Comparison of ENCODE assay signal across 8 cellular contexts in the genomic region with DNA sequence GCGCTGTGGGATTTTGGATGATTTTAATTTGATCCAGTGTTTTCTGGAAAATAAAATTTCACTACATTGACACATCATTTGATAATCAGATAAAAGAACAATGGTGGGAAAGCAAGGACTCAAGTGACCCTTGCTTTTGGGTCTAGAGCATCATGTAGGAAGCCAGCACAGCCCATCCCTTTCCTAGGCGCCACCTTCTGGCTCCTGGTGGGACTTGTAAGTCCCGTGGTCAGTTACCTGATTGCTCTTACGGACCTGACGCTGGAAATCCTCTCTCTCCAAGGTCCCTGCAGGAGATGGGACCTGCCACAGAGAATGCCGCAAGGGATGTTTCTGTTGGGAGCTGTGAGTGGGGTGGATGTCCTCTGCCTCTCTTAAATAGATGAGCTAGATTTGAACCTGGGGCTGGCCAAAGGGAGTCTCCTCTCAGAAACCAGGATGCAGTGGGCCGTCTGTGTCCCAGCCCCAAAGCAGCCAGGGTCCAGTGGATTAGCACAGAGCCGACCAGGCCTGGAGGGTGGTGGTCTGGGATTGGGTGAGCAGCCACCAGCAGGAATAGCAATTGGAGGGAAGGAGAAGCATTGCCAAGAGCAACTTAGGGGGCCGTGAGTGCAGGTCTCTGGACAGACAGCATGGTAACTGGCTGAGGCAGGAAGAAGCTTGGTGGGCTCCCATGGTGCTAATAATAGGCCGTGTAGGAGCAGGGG. TPM values are rescaled to one million over a fixed set of nuclear protein-coding genes. Genes with fewer than 3 reads are reported as not detected.
DNase-seq lines count a peak whose midpoint lies in the region; ATAC-seq and TF ChIP-seq lines count a peak whose summit lies in the region.

No MANE protein-coding gene starts in this region.

- peak overlapping the region in 1 of 2 experiments; percentile 46 for H3K18ac ChIP-seq in mesenchymal stem cell (ENCODE audit: low read depth in 1 of 2, low read length in 2 of 2)

- H2BK12ac ChIP-seq in mesenchymal stem cell (ENCODE audit: low read length in 2 of 2), result no peak overlapping the region

- H3K9me3 Mint-ChIP-seq in activated T-cell treated with anti-CD3 and anti-CD28 coated beads, Interleukin-2, amount 50 U/mL, for 24 hours, result no peaks in the 10 kb centered on the region
- no peaks in the 10 kb centered on the region for H3K9me3 Mint-ChIP-seq in T-cell

- H3K9me3 ChIP-seq in mesenchymal stem cell (ENCODE audit: control insufficient read depth, low read length), result no peaks in the 10 kb centered on the region

- H4K8ac ChIP-seq in mesenchymal stem cell (ENCODE audit: low read length), result peak overlapping the region; percentile 79

- H3K4me3 ChIP-seq in astrocyte of the spinal cord (ENCODE audit: low read depth, low read length) (no peak overlapping the region), mesenchymal stem cell (ENCODE audit: insufficient read depth in 1 of 2, low read depth in 1 of 2, low read length in 2 of 2) (no peak overlapping the region)

- no peaks in the 10 kb centered on the region for H3K27me3 ChIP-seq in mesenchymal stem cell (ENCODE audit: control insufficient read depth in 1 of 2, insufficient read depth in 1 of 2, low read length in 2 of 2)

- H3K4ac ChIP-seq in mesenchymal stem cell (ENCODE audit: low read depth in 1 of 2, low read length in 2 of 2), result peak overlapping the region in 1 of 2 experiments; percentile 3

- WGBS in mesenchymal stem cell, result 65% methylated on average over 9 of the region's 10 CpGs

- in situ Hi-C loops in astrocyte of the spinal cord (cut with HindIII; ENCODE audit: low sequenced_read_pairs), result no loop called here

- H4K91ac ChIP-seq in mesenchymal stem cell (ENCODE audit: low read length), result no peak overlapping the region

- TF ChIP-seq CTCF in astrocyte of the spinal cord (IDR thresholded peaks at IDR 0.05; ENCODE audit: low read depth, low read length), result peak; percentile 63

- H3K23ac ChIP-seq in mesenchymal stem cell (ENCODE audit: low read length in 2 of 2), result no peak overlapping the region

- no peaks in the 10 kb centered on the region for H3K79me1 ChIP-seq in mesenchymal stem cell (replicated peaks; ENCODE audit: low read length, poor library complexity, severe bottlenecking)

- peak overlapping the region; percentile 32 for H3K9ac ChIP-seq in mesenchymal stem cell (ENCODE audit: low read length)

- H3K27me3 Mint-ChIP-seq in activated T-cell treated with anti-CD3 and anti-CD28 coated beads, Interleukin-2, amount 50 U/mL, for 24 hours, result peaks cover 4% of the 10 kb centered on the region
- no peaks in the 10 kb centered on the region for H3K27me3 Mint-ChIP-seq in T-cell

- ATAC-seq in T-cell (replicated peaks in 1 of 4), result no peak
- no peak for ATAC-seq in esophagus mucosa

- no peak overlapping the region for H3K4me3 Mint-ChIP-seq in activated T-cell treated with anti-CD3 and anti-CD28 coated beads, Interleukin-2, amount 50 U/mL, for 24 hours
- no peak overlapping the region for H3K4me3 Mint-ChIP-seq in T-cell

- H3K4me1 ChIP-seq in mesenchymal stem cell (ENCODE audit: control insufficient read depth, insufficient read depth, low read depth, low read length), result no peaks in the 10 kb centered on the region

- peaks cover 0 to 68% of the 10 kb centered on the region in 2 experiments for H3K36me3 ChIP-seq in mesenchymal stem cell (ENCODE audit: control insufficient read depth in 1 of 2, insufficient read depth in 2 of 2, low read depth in 1 of 2, low read length in 2 of 2)

- no peak overlapping the region for H3K27ac ChIP-seq in mesenchymal stem cell (ENCODE audit: low read length, poor library complexity, severe bottlenecking)

- CTCF ChIA-PET in T-cell (lab: Charles Lee), result no interaction called here

- no peak overlapping the region for H2AK5ac ChIP-seq in mesenchymal stem cell (ENCODE audit: low read length, severe bottlenecking)

- H3K27ac Mint-ChIP-seq in activated T-cell treated with anti-CD3 and anti-CD28 coated beads, Interleukin-2, amount 50 U/mL, for 24 hours, result no peak overlapping the region
- no peak overlapping the region for H3K27ac Mint-ChIP-seq in T-cell

- H3K4me1 Mint-ChIP-seq in activated T-cell treated with anti-CD3 and anti-CD28 coated beads, Interleukin-2, amount 50 U/mL, for 24 hours (ENCODE audit: low read depth), result no peaks in the 10 kb centered on the region
- no peaks in the 10 kb centered on the region for H3K4me1 Mint-ChIP-seq in T-cell

- POLR2A ChIA-PET in T-cell (lab: Charles Lee), result no interaction called here

- no peak overlapping the region for H2BK15ac ChIP-seq in mesenchymal stem cell (ENCODE audit: low read depth, poor library complexity, severe bottlenecking)

- no peak overlapping the region for H3K14ac ChIP-seq in mesenchymal stem cell (ENCODE audit: low read length in 2 of 2)

- no peak overlapping the region for H3K4me2 ChIP-seq in mesenchymal stem cell (ENCODE audit: low read length, poor library complexity, severe bottlenecking)

- H2AFZ ChIP-seq in mesenchymal stem cell (ENCODE audit: low read depth, low read length), result no peak overlapping the region

- DNase-seq in EH (ENCODE audit: low read depth) (peak; percentile 50), HT-29 (ENCODE audit: low spot score) (peak; percentile 66), astrocyte of the spinal cord (ENCODE audit: low read depth, low spot score) (peak; percentile 45), mesenchymal stem cell (peak; percentile 56), T-cell (no peak)
- no peak for DNase-seq in activated T-cell treated with anti-CD3 and anti-CD28 coated beads, Interleukin-2, amount 50 U/mL, for 24 hours
- no peak for DNase-seq in activated CD4-positive, CD25-positive, alpha-beta regulatory T cell (lab: John Stamatoyannopoulos, UW)

- no peaks in the 10 kb centered on the region for H3K36me3 Mint-ChIP-seq in activated T-cell treated with anti-CD3 and anti-CD28 coated beads, Interleukin-2, amount 50 U/mL, for 24 hours (ENCODE audit: low read depth)
- H3K36me3 Mint-ChIP-seq in T-cell, result no peaks in the 10 kb centered on the region

- H2BK120ac ChIP-seq in mesenchymal stem cell (ENCODE audit: low read depth, low read length), result no peak overlapping the region

- no peak overlapping the region for H2BK5ac ChIP-seq in mesenchymal stem cell (ENCODE audit: low read depth, low read length, poor library complexity, severe bottlenecking)

RNA-seq across cellular contexts. Expression of gene TIMP3, which starts 21.7 kb away (rescaled TPM):
- total RNA-seq in HT-29 (2014; rRNA removed; shearing (Covaris generic)), result not detected in 2 replicates
- 319 TPM for polyA plus RNA-seq in mesenchymal stem cell (2013, experiment 1 of 2)
- polyA plus RNA-seq in mesenchymal stem cell (2013, experiment 2 of 2), result 317 TPM
- 1 to 10 TPM in 3 of 5 donors, under 1 TPM in 2; 0.07 to 1.7 (median 1.1) TPM for total RNA-seq in T-cell
- 20.1 TPM for total RNA-seq in esophagus mucosa

Comparison
In these comparisons a context has a peak if more than half of its experiments do, and no peak if none do; other contexts are left out.
1. DNase-seq: peak in EH (single experiment), HT-29 (single experiment), astrocyte of the spinal cord (single experiment) and mesenchymal stem cell (single experiment); none in activated T-cell treated with anti-CD3 and anti-CD28 coated beads, Interleukin-2, amount 50 U/mL, for 24 hours (single experiment), activated CD4-positive, CD25-positive, alpha-beta regulatory T cell (0 of 4) and T-cell (0 of 34).